ENCODE assay signal across 12 cellular contexts in the genomic region with DNA sequence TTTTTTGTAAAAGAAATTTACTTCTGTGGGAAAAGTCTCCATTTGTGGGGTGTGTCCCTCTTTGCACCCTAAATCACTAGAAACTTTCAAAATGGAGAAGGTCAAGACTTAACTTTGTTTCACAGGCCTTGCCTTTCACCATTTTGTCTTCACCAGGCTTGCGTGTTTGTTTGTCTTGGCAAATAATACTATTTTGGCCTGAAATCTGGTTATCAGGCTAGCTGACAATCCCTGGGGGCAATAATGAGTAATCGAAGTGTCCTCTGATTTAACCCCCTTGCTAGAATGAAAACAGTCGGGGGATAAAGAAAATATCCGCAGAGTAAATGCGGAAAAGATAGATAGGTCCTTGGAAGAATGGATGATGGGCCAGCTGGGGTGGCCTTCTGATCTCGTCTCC.
"Had no signal": no experiment of that assay in that cellular context is flagged by ENCODE, and none has a peak within 500 bp of the region (broad histone marks: within the 10 kb centered on the region; RNA-seq: fewer than 3 reads in every experiment).

No MANE protein-coding gene starts in this region.

- DNase-seq: activated CD4-positive, alpha-beta T cell treated with anti-CD3 and anti-CD28 coated beads for 36 hours; activated CD8-positive, alpha-beta memory T cell treated with anti-CD3 and anti-CD28 coated beads, Interleukin-2, amount 50 U/mL, for 48 hours; activated CD8-positive, alpha-beta T cell treated with anti-CD3 and anti-CD28 coated beads for 36 hours; aorta; dermis blood vessel endothelial cell; erythroblast; gastrocnemius medialis; lower lobe of right lung; midbrain had no signal

- H3K4me3 ChIP-seq: gastrocnemius medialis, lower lobe of right lung, smooth muscle cell, tibial nerve, vagina had no signal

- ATAC-seq: activated CD4-positive, alpha-beta T cell treated with anti-CD3 and anti-CD28 coated beads for 36 hours; activated CD8-positive, alpha-beta T cell treated with anti-CD3 and anti-CD28 coated beads for 36 hours; gastrocnemius medialis; lower lobe of right lung had no signal
